Comparison of ENCODE assay signal across 1 cellular context in genomic region chr7:149027560-149028345, GRCh38.
TF ChIP-seq lines count a peak whose summit lies in the region.

No MANE protein-coding gene starts in this region.

TF ChIP-seq in HepG2, 621 proteins besides CTCF, POLR2A, EP300 and RAD21 (continued from another document and continues in another):
- TF ChIP-seq ZNF512B (CRISPR knock-in tag; IDR thresholded peaks at IDR 0.05; ENCODE audit: borderline replicate concordance) (no peak), ZNF616 (CRISPR knock-in tag; IDR thresholded peaks at IDR 0.05; ENCODE audit: low read depth) (0 out of 2 replicates have a peak, but pooled peaks have one; percentile 14), HNF1A (IDR thresholded peaks at IDR 0.05; ENCODE audit: low read depth) (no peak), HNF1A (CRISPR knock-in tag; IDR thresholded peaks at IDR 0.05; ENCODE audit: borderline replicate concordance) (no peak), ZUFSP (CRISPR knock-in tag; IDR thresholded peaks at IDR 0.05; ENCODE audit: borderline replicate concordance) (no peak), BCLAF1 (IDR thresholded peaks at IDR 0.05) (no peak), ZNF552 (CRISPR knock-in tag; IDR thresholded peaks at IDR 0.05; ENCODE audit: borderline replicate concordance) (no peak), RFXAP (CRISPR knock-in tag; IDR thresholded peaks at IDR 0.05; ENCODE audit: borderline replicate concordance) (no peak), CEBPG (CRISPR knock-in tag; IDR thresholded peaks at IDR 0.05) (no peak), ZNF777 (CRISPR knock-in tag; IDR thresholded peaks at IDR 0.05) (no peak), FOXM1 (CRISPR knock-in tag; IDR thresholded peaks at IDR 0.05) (no peak), IRF1 (CRISPR knock-in tag; IDR thresholded peaks at IDR 0.05; ENCODE audit: low read depth) (no peak), IKZF1 (IDR thresholded peaks at IDR 0.05) (no peak), ZNF687 (CRISPR knock-in tag; IDR thresholded peaks at IDR 0.05) (no peak), ELF4 (CRISPR knock-in tag; IDR thresholded peaks at IDR 0.05; ENCODE audit: borderline replicate concordance) (no peak), CAMTA2 (CRISPR knock-in tag; IDR thresholded peaks at IDR 0.05; ENCODE audit: borderline replicate concordance) (peak; percentile 24; the same call in 1 of the 2 replicates), SCMH1 (CRISPR knock-in tag; IDR thresholded peaks at IDR 0.05; ENCODE audit: borderline replicate concordance) (no peak), ZNF660 (CRISPR knock-in tag; IDR thresholded peaks at IDR 0.05; ENCODE audit: borderline replicate concordance, low read depth) (no peak), GPN1 (CRISPR knock-in tag; IDR thresholded peaks at IDR 0.05; ENCODE audit: borderline replicate concordance) (no peak), HIVEP1 (CRISPR knock-in tag; IDR thresholded peaks at IDR 0.05) (0 out of 2 replicates have a peak, but pooled peaks have one; percentile 1), CEBPZ (IDR thresholded peaks at IDR 0.05; ENCODE audit: low read length) (no peak), NFYC (CRISPR knock-in tag; IDR thresholded peaks at IDR 0.05) (no peak), CREBL2 (CRISPR knock-in tag; IDR thresholded peaks at IDR 0.05; ENCODE audit: borderline replicate concordance) (0 out of 2 replicates have a peak, but pooled peaks have one; percentile 17), ZNF788 (CRISPR knock-in tag; IDR thresholded peaks at IDR 0.05; ENCODE audit: borderline replicate concordance) (no peak), FIP1L1 (IDR thresholded peaks at IDR 0.05; ENCODE audit: borderline replicate concordance, insufficient read depth, low read depth, low read length) (no peak), ZNF414 (CRISPR knock-in tag; IDR thresholded peaks at IDR 0.05) (no peak), ATAD3A (CRISPR knock-in tag; IDR thresholded peaks at IDR 0.05) (no peak), AGO2 (optimal IDR thresholded peaks at IDR 0.05; ENCODE audit: low read depth, low read length) (peak; percentile 87), ZNF7 (CRISPR knock-in tag; IDR thresholded peaks at IDR 0.05) (no peak), ZNF180 (CRISPR knock-in tag; IDR thresholded peaks at IDR 0.05; ENCODE audit: borderline replicate concordance, low read depth) (no peak), ETV6 (CRISPR knock-in tag; conservative IDR thresholded peaks at IDR 0.05) (no peak), FOXP1 (IDR thresholded peaks at IDR 0.05) (no peak), FOXP1 (CRISPR knock-in tag; IDR thresholded peaks at IDR 0.05) (no peak), RXRA (CRISPR knock-in tag; IDR thresholded peaks at IDR 0.05) (no peak), ZNF317 (CRISPR knock-in tag; IDR thresholded peaks at IDR 0.05) (0 out of 2 replicates have a peak, but pooled peaks have one; percentile 11), MIER2 (CRISPR knock-in tag; IDR thresholded peaks at IDR 0.05) (no peak), CBX1 (IDR thresholded peaks at IDR 0.05; ENCODE audit: low read depth) (no peak), ZMAT3 (CRISPR knock-in tag; conservative IDR thresholded peaks at IDR 0.05) (0 out of 2 replicates have a peak, but pooled peaks have one; percentile 7), NFYB (CRISPR knock-in tag; IDR thresholded peaks at IDR 0.05) (no peak), MXD1 (CRISPR knock-in tag; IDR thresholded peaks at IDR 0.05) (no peak)
